In the genomic region with DNA sequence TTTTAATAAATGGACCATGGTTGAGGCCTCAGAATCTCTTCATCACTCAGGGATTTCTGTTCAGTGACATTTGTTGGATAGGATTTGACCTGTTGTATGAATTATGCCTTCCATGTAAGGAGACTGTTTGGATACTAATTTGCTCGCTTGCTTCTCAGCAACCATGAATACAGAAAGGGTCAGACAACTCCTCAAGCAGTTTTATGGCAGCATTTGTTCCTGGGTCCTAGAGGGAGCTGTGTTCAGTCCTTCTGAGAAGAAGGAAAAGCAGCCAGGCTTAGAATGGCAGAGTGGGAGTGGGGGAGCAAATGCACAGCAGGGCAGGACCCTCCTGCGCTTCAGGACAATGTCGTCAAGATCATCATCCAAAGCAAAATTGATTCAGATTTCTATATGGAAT, we compare ENCODE assay signal across 30 cellular contexts.
A peak's percentile ranks its signal among the peaks of the same experiment; 100 is the strongest.
DNase-seq lines count a peak whose midpoint lies in the region; FAIRE-seq and TF ChIP-seq lines count a peak whose summit lies in the region.
"Had no signal": no experiment of that assay in that cellular context is flagged by ENCODE, and none has a peak within 500 bp of the region (broad histone marks: within the 10 kb centered on the region; RNA-seq: fewer than 3 reads in every experiment).

No MANE protein-coding gene starts in this region.

- H3K27ac Mint-ChIP-seq in activated CD4-positive, alpha-beta memory T cell treated with anti-CD3 and anti-CD28 coated beads, Interleukin-2, amount 10 ng/mL, durations not matched to agents 7 days and 5 days, result no peak overlapping the region
- H3K27ac Mint-ChIP-seq: CD4-positive, alpha-beta T cell; HFFc6 had no signal

- no peaks in the 10 kb centered on the region for H3K4me1 Mint-ChIP-seq in activated CD4-positive, alpha-beta memory T cell treated with anti-CD3 and anti-CD28 coated beads, Interleukin-2, amount 10 ng/mL, durations not matched to agents 7 days and 5 days

- no peaks in the 10 kb centered on the region for H3K9me3 Mint-ChIP-seq in activated CD4-positive, alpha-beta memory T cell treated with anti-CD3 and anti-CD28 coated beads, Interleukin-2, amount 10 ng/mL, durations not matched to agents 7 days and 5 days
- H3K9me3 Mint-ChIP-seq: CD4-positive, alpha-beta T cell had no signal

- H3K9me3 ChIP-seq in neuron (ENCODE audit: low read length), result no peaks in the 10 kb centered on the region
- H3K9me3 ChIP-seq: BLaER1 treated with 17β-estradiol and CSF1 and Interleukin-3, amounts not matched to agents 10 nM and 100 nM; HAP-1 had no signal

- H2AFZ ChIP-seq in neuron (ENCODE audit: low read depth, low read length), result peak overlapping the region; percentile 28
- H2AFZ ChIP-seq: GM23248, PC-9 had no signal

- no peak overlapping the region for H3K4me3 Mint-ChIP-seq in activated CD4-positive, alpha-beta memory T cell treated with anti-CD3 and anti-CD28 coated beads, Interleukin-2, amount 10 ng/mL, durations not matched to agents 7 days and 5 days
- H3K4me3 Mint-ChIP-seq: CD4-positive, alpha-beta T cell; HFFc6 had no signal

- H3K4me3 ChIP-seq in neuron (ENCODE audit: low read length), result peak overlapping the region; percentile 24
- H3K4me3 ChIP-seq: BLaER1 treated with 17β-estradiol and CSF1 and Interleukin-3, amounts not matched to agents 10 nM and 100 nM; GM23248; HAP-1; K562; PC-9; SJSA1 had no signal

- H3K36me3 ChIP-seq in neuron (ENCODE audit: insufficient read depth, low read length), result no peaks in the 10 kb centered on the region
- H3K36me3 ChIP-seq: BLaER1 treated with 17β-estradiol and CSF1 and Interleukin-3, amounts not matched to agents 10 nM and 100 nM; HAP-1; SJSA1 had no signal

- no peak for TF ChIP-seq CTCF in GM13977 (IDR thresholded peaks at IDR 0.05; ENCODE audit: extremely low read depth, insufficient read depth, missing control alignments)

- POLR2A ChIA-PET in activated CD4-positive, alpha-beta memory T cell treated with anti-CD3 and anti-CD28 coated beads, Interleukin-2, amount 10 ng/mL, durations not matched to agents 7 days and 5 days (lab: Charles Lee), result no interaction called here

- DNase-seq in ELF-1 (ENCODE audit: low read depth, low spot score) (peak; percentile 1), RPMI7951 (ENCODE audit: low read depth) (peak; percentile 0), iPS-NIHi7 (ENCODE audit: extremely low spot score) (peak; percentile 35), GM13977 (ENCODE audit: low spot score) (no peak), GM12891 (ENCODE audit: insufficient read length, low spot score) (no peak), NCI-H1092 (lab: John Stamatoyannopoulos, UW) (no peak)
- DNase-seq in activated CD4-positive, alpha-beta memory T cell treated with anti-CD3 and anti-CD28 coated beads, Interleukin-2, amount 10 ng/mL, durations not matched to agents 7 days and 5 days, result no peak
- DNase-seq: CD4-positive, alpha-beta T cell; DMS79; EL; GF-D8; GM23248; HFFc6; Kasumi-1; NCI-H1105; NCI-H1436 treated with DMSO at 0.1 percent for 48 hours; NCI-H187 treated with DMSO at 0.1 percent for 48 hours; NCI-H524; NCI-H774; PC-9; Right ventricle myocardium superior; RPMI8226 had no signal

- no peaks in the 10 kb centered on the region for H3K36me3 Mint-ChIP-seq in activated CD4-positive, alpha-beta memory T cell treated with anti-CD3 and anti-CD28 coated beads, Interleukin-2, amount 10 ng/mL, durations not matched to agents 7 days and 5 days (ENCODE audit: low read depth)

- H3K27me3 Mint-ChIP-seq in activated CD4-positive, alpha-beta memory T cell treated with anti-CD3 and anti-CD28 coated beads, Interleukin-2, amount 10 ng/mL, durations not matched to agents 7 days and 5 days, result no peaks in the 10 kb centered on the region

- in situ Hi-C loops in GM13977 (cut with MboI; ENCODE audit: low pct_unique_long_range_greater_than_20kb, low sequenced_read_pairs, unreplicated experiment), result no loop called here

- CTCF ChIA-PET in activated CD4-positive, alpha-beta memory T cell treated with anti-CD3 and anti-CD28 coated beads, Interleukin-2, amount 10 ng/mL, durations not matched to agents 7 days and 5 days (lab: Charles Lee), result no interaction called here

- no peak for TF ChIP-seq POLR2A in GM12891 (IDR thresholded peaks at IDR 0.05; ENCODE audit: low read depth, low read length)

- no peak for FAIRE-seq in GM12891 (lab: Jason Lieb, UNC)
- FAIRE-seq: A204.1, GM12892, HTR-8/SVneo, K562 had no signal

- peaks cover 3% of the 10 kb centered on the region for H3K4me1 ChIP-seq in neuron (ENCODE audit: insufficient read depth, low read length)
- H3K4me1 ChIP-seq: BLaER1 treated with 17β-estradiol and CSF1 and Interleukin-3, amounts not matched to agents 10 nM and 100 nM; HAP-1; SJSA1 had no signal

- H3K27me3 ChIP-seq in neuron (ENCODE audit: insufficient read depth, low read length), result no peaks in the 10 kb centered on the region
- H3K27me3 ChIP-seq: BLaER1 treated with 17β-estradiol and CSF1 and Interleukin-3, amounts not matched to agents 10 nM and 100 nM; SJSA1 had no signal

TF ChIP-seq in GM12891, 5 proteins besides CTCF, POLR2A, EP300 and RAD21:
- TF ChIP-seq PAX5 (IDR thresholded peaks at IDR 0.05; ENCODE audit: insufficient read depth, low read length, severe bottlenecking), result no peak
- TF ChIP-seq TAF1 (IDR thresholded peaks at IDR 0.05; ENCODE audit: low read depth, low read length), result no peak
- no peak for TF ChIP-seq POU2F2 (IDR thresholded peaks at IDR 0.05; ENCODE audit: low read depth, low read length)
- no peak for TF ChIP-seq SPI1 (IDR thresholded peaks at IDR 0.05; ENCODE audit: low read depth, low read length)
- no peak for TF ChIP-seq POLR2AphosphoS5 (IDR thresholded peaks at IDR 0.05; ENCODE audit: low read depth, low read length)

Comparison
In these comparisons a context has a peak if more than half of its experiments do, and no peak if none do; other contexts are left out.
1. DNase-seq: peak in ELF-1 (single experiment), RPMI7951 (single experiment) and iPS-NIHi7 (single experiment); none in activated CD4-positive, alpha-beta memory T cell treated with anti-CD3 and anti-CD28 coated beads, Interleukin-2, amount 10 ng/mL, durations not matched to agents 7 days and 5 days (single experiment), GM13977 (single experiment), GM12891 (single experiment) and NCI-H1092 (single experiment).